23 cellular contexts compared by ENCODE assay signal in genomic region chrX:110569506-110569905, GRCh38.
DNase-seq lines count a peak whose midpoint lies in the region; TF ChIP-seq lines count a peak whose summit lies in the region.
"Had no signal": no experiment of that assay in that cellular context is flagged by ENCODE, and none has a peak within 500 bp of the region (broad histone marks: within the 10 kb centered on the region; RNA-seq: fewer than 3 reads in every experiment).

No MANE protein-coding gene starts in this region.

- no peaks in the 10 kb centered on the region for H3K4me1 ChIP-seq in mammary epithelial cell (ENCODE audit: insufficient read depth, low read length)
- H3K4me1 ChIP-seq: heart right ventricle, lower lobe of right lung, right lobe of liver had no signal

- no peak overlapping the region for H2AFZ ChIP-seq in mammary epithelial cell (ENCODE audit: low read depth, low read length)

- peaks cover 4% of the 10 kb centered on the region for H3K27me3 ChIP-seq in mammary epithelial cell (ENCODE audit: insufficient read depth, low read length)
- H3K27me3 ChIP-seq: ovary, right lobe of liver had no signal

- no peak overlapping the region for H3K27ac ChIP-seq in mammary epithelial cell (ENCODE audit: insufficient read depth, low read depth, low read length)
- H3K27ac ChIP-seq: BLaER1, heart right ventricle, lower lobe of right lung, ovary, right lobe of liver, SK-N-MC had no signal

- H4K20me1 ChIP-seq in mammary epithelial cell (ENCODE audit: insufficient read depth, low read length) = no peaks in the 10 kb centered on the region
- H4K20me1 ChIP-seq: BLaER1 had no signal

- intact Hi-C loops in mammary epithelial cell (cut with micrococcal nuclease) = no loop called here

- no peaks in the 10 kb centered on the region for H3K79me2 ChIP-seq in mammary epithelial cell (ENCODE audit: insufficient read depth, low read length)

- dilution Hi-C loops in mammary epithelial cell (cut with HindIII; ENCODE audit: low sequenced_read_pairs) = no loop called here

- no peak overlapping the region for H3K9ac ChIP-seq in mammary epithelial cell (ENCODE audit: insufficient read depth, low read length)
- H3K9ac ChIP-seq: BLaER1 had no signal

- 44% methylated on average over 1 of the region's 1 CpG for WGBS in mammary epithelial cell (ENCODE audit: low coverage, missing lambda C conversion rate)

- no peak overlapping the region for H3K4me3 ChIP-seq in mammary epithelial cell (replicated peaks in 1 of 3; ENCODE audit: insufficient read depth in 1 of 3, low read depth in 2 of 3, low read length in 3 of 3)
- H3K4me3 ChIP-seq: BLaER1, heart right ventricle, lower lobe of right lung, ovary, right lobe of liver, SK-N-MC had no signal

- no peak for TF ChIP-seq CTCF in mammary epithelial cell (conservative IDR thresholded peaks at IDR 0.05 in 1 of 2, IDR thresholded peaks at IDR 0.05 in 1 of 2; ENCODE audit: extremely low read depth in 1 of 2, insufficient read depth in 1 of 2, low read depth in 1 of 2, low read length in 2 of 2)

- no TSS peak for BruUV-seq in mammary epithelial cell (replicated peaks; lab: Mats Ljungman, UMichigan)

- CTCF ChIA-PET in mammary epithelial cell (lab: Charles Lee; ENCODE audit: low non-redundant PET) = no interaction called here

- H3K4me2 ChIP-seq in mammary epithelial cell (ENCODE audit: insufficient read depth, low read depth, low read length) = no peak overlapping the region
- H3K4me2 ChIP-seq: BLaER1 had no signal

- no peaks in the 10 kb centered on the region for H3K36me3 ChIP-seq in mammary epithelial cell (ENCODE audit: insufficient read depth, low read length)
- H3K36me3 ChIP-seq: BLaER1, heart right ventricle, lower lobe of right lung, ovary, right lobe of liver had no signal

- H3K9me3 ChIP-seq in mammary epithelial cell (replicated peaks; ENCODE audit: insufficient read depth, low read length) = peaks cover 4% of the 10 kb centered on the region
- H3K9me3 ChIP-seq: lower lobe of right lung, ovary, right lobe of liver had no signal

- in situ Hi-C loops in mammary epithelial cell (cut with MboI; ENCODE audit: low sequenced_read_pairs in 2 of 2) = no loop called here

- DNase-seq in GM04504 (ENCODE audit: low read depth) (peak; percentile 16), NCI-H2171 (lab: John Stamatoyannopoulos, UW) (peak; percentile 13), mammary epithelial cell (peak; percentile 49), stromal cell of bone marrow (ENCODE audit: low read depth) (peak; percentile 3), C1 segment of cervical spinal cord (lab: John Stamatoyannopoulos, UW) (no peak), medulla oblongata (ENCODE audit: extremely low spot score) (no peak)
- DNase-seq in stimulated activated naive CD4-positive, alpha-beta T cell (lab: John Stamatoyannopoulos, UW) = no peak
- DNase-seq: activated CD8-positive, alpha-beta memory T cell treated with anti-CD3 and anti-CD28 coated beads for 24 hours; activated naive CD4-positive, alpha-beta T cell treated with anti-CD3 and anti-CD28 coated beads, Interleukin-2, amount 50 U/mL, for 16 hours; activated T-cell treated with anti-CD3 and anti-CD28 coated beads, Interleukin-2, amount 50 U/mL, for 48 hours; Calu3; endodermal cell; heart right ventricle; KG1; lower lobe of right lung; NCI-H1105; NCI-H2107; NCI-H774; ovary; right lobe of liver; stimulated activated naive CD4-positive, alpha-beta T cell treated with Interleukin-2 at 50 U/mL for 16 hours had no signal

Comparison
In these comparisons a context has a peak if more than half of its experiments do, and no peak if none do; other contexts are left out.
1. DNase-seq: peak in GM04504 (single experiment), NCI-H2171 (single experiment), mammary epithelial cell (single experiment) and stromal cell of bone marrow (single experiment); none in stimulated activated naive CD4-positive, alpha-beta T cell (0 of 6), C1 segment of cervical spinal cord (0 of 14) and medulla oblongata (single experiment).